ENCODE assay signal across 9 cellular contexts in the genomic region with DNA sequence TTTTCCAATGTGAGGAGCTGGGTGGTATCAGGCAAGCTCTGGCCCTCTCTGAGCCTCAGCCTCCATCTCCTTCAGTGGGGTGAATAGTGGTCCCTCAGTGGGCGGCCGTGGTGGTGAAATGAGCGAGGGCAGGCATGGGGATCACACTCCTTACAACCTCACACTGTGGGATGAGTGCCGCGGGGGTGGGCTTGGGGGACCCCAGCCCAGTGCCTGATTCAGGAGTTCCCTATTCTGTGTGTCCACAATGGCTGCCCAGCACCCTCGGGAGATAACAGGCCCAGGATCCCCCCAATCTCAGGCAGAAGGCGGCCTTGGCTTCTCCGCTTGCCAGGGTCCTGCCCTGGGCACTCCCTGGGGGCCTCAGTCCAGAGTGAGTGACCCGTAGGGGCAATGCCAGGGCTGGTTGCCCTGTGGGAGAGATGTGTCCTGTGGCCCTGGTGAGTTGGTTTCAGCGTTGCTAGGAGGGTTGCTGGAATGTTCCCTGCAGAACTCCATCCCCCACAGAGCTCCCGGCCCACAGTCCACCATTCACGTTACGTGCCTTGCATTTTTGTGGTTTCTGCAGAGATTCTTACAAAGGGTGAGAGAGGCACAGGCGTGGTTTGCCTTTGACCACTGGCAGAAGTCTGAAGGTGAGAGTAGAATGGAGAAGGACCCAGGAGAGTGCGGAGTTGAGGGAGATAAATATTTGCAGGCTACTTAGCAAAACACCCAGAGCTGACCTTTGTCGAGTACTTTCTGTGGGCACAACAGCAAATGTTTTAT. TPM values are rescaled to one million over a fixed set of nuclear protein-coding genes. Genes with fewer than 3 reads are reported as not detected.
DNase-seq lines count a peak whose midpoint lies in the region; ATAC-seq and TF ChIP-seq lines count a peak whose summit lies in the region.
"Had no signal": no experiment of that assay in that cellular context is flagged by ENCODE, and none has a peak within 500 bp of the region (broad histone marks: within the 10 kb centered on the region; RNA-seq: fewer than 3 reads in every experiment).

No MANE protein-coding gene starts in this region.

- no peaks in the 10 kb centered on the region for H3K9me2 ChIP-seq in PC-9 (ENCODE audit: insufficient read depth)

- POLR2A ChIA-PET in PC-9 (lab: Charles Lee; ENCODE audit: unreplicated experiment) = interaction anchor here (0.6 to 1.0 kb wide), 5 partner anchors 10 to 767 kb away, joined by 3 to 7 read pairs (median 4); no protein-coding TSS in a partner anchor
- POLR2A ChIA-PET in HEK293T (lab: Yijun Ruan, JAX) = interaction anchor here (1.0 kb wide), 1 partner anchor 15 kb away, joined by 3 read pairs; no protein-coding TSS in a partner anchor

- peaks cover 0 to 38% (median 16%) of the 10 kb centered on the region in 11 experiments; a peak in 11 of 22 replicates for H4K20me1 ChIP-seq in BLaER1 treated with 17β-estradiol and CSF1 and Interleukin-3, amounts not matched to agents 10 nM and 100 nM
- H4K20me1 ChIP-seq in PC-9 (ENCODE audit: insufficient read depth) = no peaks in the 10 kb centered on the region

- ATAC-seq in stimulated activated naive CD8-positive, alpha-beta T cell treated with anti-CD3 and anti-CD28 coated beads, Interleukin-15, Interleukin-2, amounts not matched to agents 100 U/mL and 50 U/mL, for 24 hours = no peak

- peak overlapping the region; percentile 87 to 98 (median 92); a peak in 17 of 22 replicates for H3K9ac ChIP-seq in BLaER1 treated with 17β-estradiol and CSF1 and Interleukin-3, amounts not matched to agents 10 nM and 100 nM

- CTCF ChIA-PET in PC-9 (lab: Charles Lee) = interaction anchor here (1.1 kb wide), 1 partner anchor 29 kb away, joined by 3 read pairs; no protein-coding TSS in a partner anchor
- CTCF ChIA-PET in HEK293T (lab: Yijun Ruan, JAX) = no interaction called here

- TF ChIP-seq CTCF in PC-9 (conservative IDR thresholded peaks at IDR 0.05) (no peak), epithelial cell of esophagus (IDR thresholded peaks at IDR 0.05; ENCODE audit: insufficient read depth, low read depth, low read length, missing control alignments) (no peak)

- peaks cover 25% of the 10 kb centered on the region; the same call in 1 of the 2 replicates for H3K79me2 ChIP-seq in PC-9 (ENCODE audit: low read depth)

- peaks cover 92 to 97% (median 93%) of the 10 kb centered on the region in 10 experiments for H3K4me1 ChIP-seq in BLaER1 treated with 17β-estradiol and CSF1 and Interleukin-3, amounts not matched to agents 10 nM and 100 nM
- peaks cover 96% of the 10 kb centered on the region for H3K4me1 ChIP-seq in PC-9 (replicated peaks; ENCODE audit: insufficient read depth)

- intact Hi-C loops in PC-9 (cut with micrococcal nuclease; ENCODE audit: unreplicated experiment) = loop anchor here (5.0 to 10.0 kb wide), 2 partner anchors 134 to 168 kb away; no protein-coding TSS in a partner anchor

- peaks cover 0 to 34% (median 0%) of the 10 kb centered on the region in 11 experiments; a peak in 8 of 22 replicates for H3K36me3 ChIP-seq in BLaER1 treated with 17β-estradiol and CSF1 and Interleukin-3, amounts not matched to agents 10 nM and 100 nM
- no peaks in the 10 kb centered on the region for H3K36me3 ChIP-seq in PC-9 (ENCODE audit: low read depth)

- peak; percentile 96 to 99 for DNase-seq in PC-9
- peak; percentile 85 for DNase-seq in epithelial cell of esophagus (ENCODE audit: low read depth)
- DNase-seq in non-pigmented ciliary epithelial cell (ENCODE audit: low read depth) = peak; percentile 92
- no peak for DNase-seq in stimulated activated naive CD8-positive, alpha-beta T cell treated with anti-CD3 and anti-CD28 coated beads, Interleukin-15, Interleukin-2, amounts not matched to agents 100 U/mL and 50 U/mL, for 24 hours
- DNase-seq in HEK293T (ENCODE audit: extremely low spot score) = no peak
- no peak for DNase-seq in GOT3 (lab: John Stamatoyannopoulos, UW)
- DNase-seq in DMS79 treated with DMSO at 0.1 percent for 48 hours (lab: John Stamatoyannopoulos, UW) = no peak
- DNase-seq: NCI-H2081 treated with DMSO at 0.1 percent for 48 hours had no signal

- H2AFZ ChIP-seq in PC-9 = no peak overlapping the region

- H3K9me3 ChIP-seq in BLaER1 treated with 17β-estradiol and CSF1 and Interleukin-3, amounts not matched to agents 10 nM and 100 nM (replicated peaks in 1 of 11) = no peaks in the 10 kb centered on the region
- no peaks in the 10 kb centered on the region for H3K9me3 ChIP-seq in PC-9 (ENCODE audit: insufficient read depth, low read depth)

- peak overlapping the region in 4 of 10 experiments; percentile 60 to 75 (median 68); a peak in 7 of 20 replicates for H3K4me3 ChIP-seq in BLaER1 treated with 17β-estradiol and CSF1 and Interleukin-3, amounts not matched to agents 10 nM and 100 nM
- H3K4me3 ChIP-seq in PC-9 (peak overlapping the region; percentile 24; the same call in 1 of the 2 replicates), epithelial cell of esophagus (ENCODE audit: low read length) (no peak overlapping the region)

- H3K27ac ChIP-seq in BLaER1 treated with 17β-estradiol and CSF1 and Interleukin-3, amounts not matched to agents 10 nM and 100 nM = peak overlapping the region in 10 of 11 experiments; percentile 95 to 100 (median 96); a peak in 19 of 22 replicates
- peak overlapping the region; percentile 93 for H3K27ac ChIP-seq in PC-9

- H3K27me3 ChIP-seq in BLaER1 treated with 17β-estradiol and CSF1 and Interleukin-3, amounts not matched to agents 10 nM and 100 nM = no peaks in the 10 kb centered on the region
- no peaks in the 10 kb centered on the region for H3K27me3 ChIP-seq in PC-9 (ENCODE audit: insufficient read depth, low read depth)

- BruUV-seq in PC-9 (replicated peaks; lab: Mats Ljungman, UMichigan) = TSS peak; percentile 36

- peak overlapping the region; percentile 93 to 100 (median 98) for H3K4me2 ChIP-seq in BLaER1 treated with 17β-estradiol and CSF1 and Interleukin-3, amounts not matched to agents 10 nM and 100 nM
- peak overlapping the region; percentile 81 for H3K4me2 ChIP-seq in PC-9

- H3F3A ChIP-seq in PC-9 (ENCODE audit: insufficient read depth, low read depth) = peaks cover 65% of the 10 kb centered on the region

TF ChIP-seq in HEK293T, 16 proteins besides CTCF, POLR2A, EP300 and RAD21:
- TF ChIP-seq HDGF (IDR thresholded peaks at IDR 0.05; ENCODE audit: borderline replicate concordance) = no peak
- no peak for TF ChIP-seq SP1 (IDR thresholded peaks at IDR 0.05)
- TF ChIP-seq ARNT (IDR thresholded peaks at IDR 0.05) = no peak
- no peak for TF ChIP-seq TARDBP (IDR thresholded peaks at IDR 0.05)

RNA-seq across cellular contexts. Expression of gene ALDH3B1, which starts 2.9 kb away (rescaled TPM):
- 98.1 and 104 TPM in 2 replicates for total RNA-seq in PC-9 (2021)

RNA-seq across cellular contexts. Expression of gene UNC93B1, which starts 9.1 kb away (rescaled TPM):
- total RNA-seq in PC-9 (2021) = 75.5 and 94.4 TPM in 2 replicates

RNA-seq across cellular contexts. Expression of gene NDUFS8, which starts 17.5 kb away (rescaled TPM):
- 270 and 275 TPM in 2 replicates for total RNA-seq in PC-9 (2021)

RNA-seq across cellular contexts. Expression of gene TCIRG1, which starts 25.8 kb away (rescaled TPM):
- total RNA-seq in PC-9 (2021) = 125 and 175 TPM in 2 replicates

Comparison
In these comparisons a context has a peak if more than half of its experiments do, and no peak if none do; other contexts are left out.
1. DNase-seq: peak in PC-9 (2 of 2), epithelial cell of esophagus (single experiment) and non-pigmented ciliary epithelial cell (single experiment); none in stimulated activated naive CD8-positive, alpha-beta T cell treated with anti-CD3 and anti-CD28 coated beads, Interleukin-15, Interleukin-2, amounts not matched to agents 100 U/mL and 50 U/mL, for 24 hours (single experiment), HEK293T (single experiment), GOT3 (single experiment) and DMS79 treated with DMSO at 0.1 percent for 48 hours (single experiment).